In genomic region chr2:191976436-191976835, GRCh38 we compare ENCODE assay signal across 16 cellular contexts.
DNase-seq lines count a peak whose midpoint lies in the region; ATAC-seq and TF ChIP-seq lines count a peak whose summit lies in the region.
"Had no signal": no experiment of that assay in that cellular context is flagged by ENCODE, and none has a peak within 500 bp of the region (broad histone marks: within the 10 kb centered on the region; RNA-seq: fewer than 3 reads in every experiment).

No MANE protein-coding gene starts in this region.

- in situ Hi-C loops in astrocyte of the cerebellum (cut with HindIII; ENCODE audit: low sequenced_read_pairs), result no loop called here

- ATAC-seq in HG02981 (IDR thresholded peaks at IDR 0.05; ENCODE audit: unreplicated experiment) (no peak), sciatic nerve (no peak)
- ATAC-seq: stimulated activated effector memory CD8-positive, alpha-beta T cell treated with anti-CD3 and anti-CD28 coated beads, Interleukin-12 subunit alpha, Interleukin-12 subunit beta, amount 100 ng/mL, for 72 hours had no signal

- DNase-seq in EH (ENCODE audit: low read depth), result peak; percentile 86
- peak; percentile 80 for DNase-seq in astrocyte of the cerebellum (ENCODE audit: low read depth)
- peak; percentile 28 for DNase-seq in fibroblast of the conjunctiva (ENCODE audit: low read depth)
- peak; percentile 90 for DNase-seq in pulmonary artery endothelial cell (ENCODE audit: low read depth, low spot score)
- DNase-seq in T-helper 2 cell, result no peak
- DNase-seq in sciatic nerve (ENCODE audit: low spot score), result no peak
- no peak for DNase-seq in central memory CD4-positive, alpha-beta T cell
- DNase-seq: activated CD8-positive, alpha-beta memory T cell treated with anti-CD3 and anti-CD28 coated beads, Interleukin-2, amount 50 U/mL, for 4 hours; colonic mucosa; NCI-H1694 treated with DMSO at 0.1 percent for 48 hours; NCI-H510A treated with DMSO at 0.1 percent for 48 hours; PC-9; stimulated activated CD4-positive, alpha-beta T cell treated with anti-CD3 and anti-CD28 coated beads, Interleukin-4, amount 100 ng/mL, for 4 hours had no signal

- no peak overlapping the region for H3K4me3 ChIP-seq in astrocyte of the cerebellum (ENCODE audit: low read depth, low read length)
- H3K4me3 ChIP-seq: colonic mucosa, PC-9, right atrium auricular region had no signal

- no peak for TF ChIP-seq CTCF in astrocyte of the cerebellum (IDR thresholded peaks at IDR 0.05; ENCODE audit: low read depth, low read length, missing control alignments)

- intact Hi-C loops in sciatic nerve (cut with DNase I), result no loop called here

Comparison
In these comparisons a context has a peak if more than half of its experiments do, and no peak if none do; other contexts are left out.
1. DNase-seq: peak in EH (single experiment), astrocyte of the cerebellum (single experiment), fibroblast of the conjunctiva (single experiment) and pulmonary artery endothelial cell (single experiment); none in T-helper 2 cell (0 of 5), sciatic nerve (single experiment) and central memory CD4-positive, alpha-beta T cell (single experiment).